Comparison of ENCODE assay signal across 17 cellular contexts in the genomic region with DNA sequence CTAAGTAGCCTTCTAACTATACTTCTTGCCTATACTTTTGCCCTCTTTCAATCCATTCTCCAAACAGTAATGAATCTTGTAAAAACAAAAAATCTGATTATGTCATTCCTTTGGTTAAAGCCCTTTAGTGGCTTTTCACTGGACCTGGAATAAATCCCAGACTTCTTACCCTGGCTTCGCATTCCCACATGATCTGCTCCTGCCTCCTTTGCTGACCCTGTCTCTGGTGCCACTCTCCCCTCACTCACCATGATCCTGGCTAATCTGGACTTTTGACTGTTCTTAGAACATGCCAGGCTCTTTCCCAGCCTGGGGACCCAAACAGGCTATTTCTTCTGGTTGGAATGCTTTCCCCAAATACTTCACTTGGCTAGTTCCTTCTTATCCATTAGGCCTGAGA. TPM values are rescaled to one million over a fixed set of nuclear protein-coding genes. Genes with fewer than 3 reads are reported as not detected.
DNase-seq lines count a peak whose midpoint lies in the region; ATAC-seq and TF ChIP-seq lines count a peak whose summit lies in the region.
"Had no signal": no experiment of that assay in that cellular context is flagged by ENCODE, and none has a peak within 500 bp of the region (broad histone marks: within the 10 kb centered on the region; RNA-seq: fewer than 3 reads in every experiment).

No MANE protein-coding gene starts in this region.

- TF ChIP-seq EP300 in sigmoid colon (IDR thresholded peaks at IDR 0.05) = no peak

- no peaks in the 10 kb centered on the region for H3K4me1 Mint-ChIP-seq in activated T-helper 17 cell treated with anti-CD3 and anti-CD28 coated beads, Interleukin-2, amount 50 U/mL, for 72 hours
- H3K4me1 Mint-ChIP-seq: GM23338 had no signal

- H2BK12ac ChIP-seq in neuronal stem cell (ENCODE audit: low read length) = peak overlapping the region; percentile 14

- H3K23ac ChIP-seq in neuronal stem cell (ENCODE audit: low read depth, low read length, poor library complexity) = no peak overlapping the region

- H3K9ac ChIP-seq in neuronal stem cell (ENCODE audit: low read depth, low read length, poor library complexity) = no peak overlapping the region

- no peaks in the 10 kb centered on the region for H3K9me3 ChIP-seq in neuronal stem cell (replicated peaks in 1 of 2; ENCODE audit: control insufficient read depth in 2 of 2, insufficient read depth in 1 of 2, low read depth in 1 of 2, low read length in 2 of 2)
- H3K9me3 ChIP-seq in sigmoid colon = no peaks in the 10 kb centered on the region
- no peaks in the 10 kb centered on the region for H3K9me3 ChIP-seq in effector memory CD4-positive, alpha-beta T cell (ENCODE audit: control insufficient read depth, low read length)
- H3K9me3 ChIP-seq: A549, Caco-2 had no signal

- H3K79me1 ChIP-seq in neuronal stem cell (ENCODE audit: low read depth, low read length) = peaks cover 2% of the 10 kb centered on the region

- ATAC-seq in activated T-helper 17 cell treated with anti-CD3 and anti-CD28 coated beads, Interleukin-2, amount 50 U/mL, for 72 hours (replicated peaks) = no peak
- peak; percentile 79 for ATAC-seq in left lobe of liver
- ATAC-seq: A549, GM23338 had no signal

- intact Hi-C loops in sigmoid colon (cut with DNase I) = no loop called here

- no peak overlapping the region for H3K4me2 ChIP-seq in neuronal stem cell (ENCODE audit: insufficient read depth, low read length, poor library complexity, severe bottlenecking)
- H3K4me2 ChIP-seq: A549, GM23338 had no signal

- no peak overlapping the region for H2BK5ac ChIP-seq in neuronal stem cell (ENCODE audit: low read length)

- no peak overlapping the region for H2BK120ac ChIP-seq in neuronal stem cell (ENCODE audit: low read depth, low read length)

- no peaks in the 10 kb centered on the region for H3K4me1 ChIP-seq in neuronal stem cell (ENCODE audit: control insufficient read depth in 2 of 2, insufficient read depth in 1 of 2, low read depth in 1 of 2, low read length in 2 of 2)
- H3K4me1 ChIP-seq in sigmoid colon = no peaks in the 10 kb centered on the region
- no peaks in the 10 kb centered on the region for H3K4me1 ChIP-seq in effector memory CD4-positive, alpha-beta T cell (ENCODE audit: control insufficient read depth, insufficient read depth, low read length, poor library complexity, severe bottlenecking)

- H3K27me3 ChIP-seq in neuronal stem cell (ENCODE audit: control insufficient read depth in 3 of 3, insufficient read depth in 3 of 3, low read depth in 1 of 3, low read length in 3 of 3) (peaks cover 0 to 4% (median 0%) of the 10 kb centered on the region in 3 experiments), sigmoid colon (no peaks in the 10 kb centered on the region)
- H3K27me3 ChIP-seq in effector memory CD4-positive, alpha-beta T cell (replicated peaks; ENCODE audit: control insufficient read depth, insufficient read depth, low read length, poor library complexity, severe bottlenecking) = no peaks in the 10 kb centered on the region

- H4K8ac ChIP-seq in neuronal stem cell (ENCODE audit: low read depth, low read length) = no peak overlapping the region

- no CpG with 5 or more reads among the region's 1 CpG for WGBS in neuronal stem cell (ENCODE audit: extremely low coverage in 2 of 2, insufficient read length in 2 of 2, insufficient replicate concordance in 1 of 2), 2 donors
- WGBS in sigmoid colon, 2 donors = 85 to 89% methylated on average over 1 of the region's 1 CpG

- H3K27ac Mint-ChIP-seq in activated T-helper 17 cell treated with anti-CD3 and anti-CD28 coated beads, Interleukin-2, amount 50 U/mL, for 72 hours = peak overlapping the region; percentile 5
- H3K27ac Mint-ChIP-seq: CD4-positive, alpha-beta T cell; GM23338 had no signal

- TF ChIP-seq CTCF in sigmoid colon (IDR thresholded peaks at IDR 0.05) = no peak

- H2AFZ ChIP-seq in neuronal stem cell (ENCODE audit: low read length) = no peak overlapping the region
- H2AFZ ChIP-seq: GM23338 had no signal

- no peak overlapping the region for H4K91ac ChIP-seq in neuronal stem cell (ENCODE audit: low read depth, low read length, poor library complexity)

- H3K36me3 Mint-ChIP-seq in activated T-helper 17 cell treated with anti-CD3 and anti-CD28 coated beads, Interleukin-2, amount 50 U/mL, for 72 hours (ENCODE audit: low read depth) = no peaks in the 10 kb centered on the region

- DNase-seq in NCI-H82 (lab: John Stamatoyannopoulos, UW) (peak; percentile 16), NCI-H82 treated with DMSO at 0.1 percent for 48 hours (lab: John Stamatoyannopoulos, UW; ENCODE audit: unreplicated experiment) (no peak), left lobe of liver (ENCODE audit: low spot score) (no peak), neuronal stem cell (ENCODE audit: low spot score) (no peak), sigmoid colon (no peak), NCI-H1105 (lab: John Stamatoyannopoulos, UW) (no peak)
- no peak for DNase-seq in effector memory CD4-positive, alpha-beta T cell
- DNase-seq: AML-193; Caco-2; CD4-positive, alpha-beta T cell; GDM1; HCEC 1CT had no signal

- H3K27me3 Mint-ChIP-seq in activated T-helper 17 cell treated with anti-CD3 and anti-CD28 coated beads, Interleukin-2, amount 50 U/mL, for 72 hours = no peaks in the 10 kb centered on the region
- H3K27me3 Mint-ChIP-seq: CD4-positive, alpha-beta T cell had no signal

- no peak overlapping the region for H3K14ac ChIP-seq in neuronal stem cell (ENCODE audit: low read length)

- H3K18ac ChIP-seq in neuronal stem cell (ENCODE audit: low read length) = no peak overlapping the region

- H3K4me3 ChIP-seq in neuronal stem cell (ENCODE audit: low read length in 2 of 2) = no peak overlapping the region
- H3K4me3 ChIP-seq in sigmoid colon = no peak overlapping the region
- H3K4me3 ChIP-seq in effector memory CD4-positive, alpha-beta T cell (ENCODE audit: insufficient read depth, low read depth, low read length, poor library complexity, severe bottlenecking) = no peak overlapping the region
- H3K4me3 ChIP-seq: A549, GM23338 had no signal

- no peaks in the 10 kb centered on the region for H3K9me3 Mint-ChIP-seq in activated T-helper 17 cell treated with anti-CD3 and anti-CD28 coated beads, Interleukin-2, amount 50 U/mL, for 72 hours
- H3K9me3 Mint-ChIP-seq: CD4-positive, alpha-beta T cell; GM23338 had no signal

- H2AK5ac ChIP-seq in neuronal stem cell (ENCODE audit: low read depth, low read length) = no peak overlapping the region

- TF ChIP-seq POLR2A in sigmoid colon (IDR thresholded peaks at IDR 0.05) = no peak

- H3K4ac ChIP-seq in neuronal stem cell (ENCODE audit: low read length) = no peak overlapping the region

- no peak overlapping the region for H3K4me3 Mint-ChIP-seq in activated T-helper 17 cell treated with anti-CD3 and anti-CD28 coated beads, Interleukin-2, amount 50 U/mL, for 72 hours
- H3K4me3 Mint-ChIP-seq: CD4-positive, alpha-beta T cell; GM23338 had no signal

- no peak overlapping the region for H3K27ac ChIP-seq in neuronal stem cell (replicated peaks; ENCODE audit: low read length)
- no peak overlapping the region for H3K27ac ChIP-seq in sigmoid colon
- H3K27ac ChIP-seq in effector memory CD4-positive, alpha-beta T cell (ENCODE audit: insufficient read depth, low read length, poor library complexity, severe bottlenecking) = no peak overlapping the region
- H3K27ac ChIP-seq: 22Rv1, A549, C4-2B had no signal

- no peaks in the 10 kb centered on the region for H3K36me3 ChIP-seq in neuronal stem cell (replicated peaks in 1 of 2; ENCODE audit: control insufficient read depth in 2 of 2, insufficient read depth in 2 of 2, low read length in 2 of 2)
- no peaks in the 10 kb centered on the region for H3K36me3 ChIP-seq in sigmoid colon
- no peaks in the 10 kb centered on the region for H3K36me3 ChIP-seq in effector memory CD4-positive, alpha-beta T cell (ENCODE audit: control insufficient read depth, insufficient read depth, low read length)

- no peak overlapping the region for H2BK15ac ChIP-seq in neuronal stem cell (ENCODE audit: low read length)

RNA-seq across cellular contexts. Expression of gene MIA2, which starts 7.9 kb away (rescaled TPM):
- 10 to 100 TPM; 15.4 to 17.7 TPM for total RNA-seq in activated T-helper 17 cell treated with anti-CD3 and anti-CD28 coated beads, Interleukin-2, amount 50 U/mL, for 72 hours
- total RNA-seq in left lobe of liver (83.9 TPM), sigmoid colon (10 to 100 TPM; 12.8 to 18.1 (median 13.8) TPM)
- polyA plus RNA-seq in neuronal stem cell (2013, experiment 1 of 2) = 11.5 TPM
- 12.2 TPM for polyA plus RNA-seq in neuronal stem cell (2013, experiment 2 of 2)
- polyA plus RNA-seq in sigmoid colon = 10 to 100 TPM; 22.2 to 33.9 (median 31.0) TPM
